12 cellular contexts compared by ENCODE assay signal in the genomic region with DNA sequence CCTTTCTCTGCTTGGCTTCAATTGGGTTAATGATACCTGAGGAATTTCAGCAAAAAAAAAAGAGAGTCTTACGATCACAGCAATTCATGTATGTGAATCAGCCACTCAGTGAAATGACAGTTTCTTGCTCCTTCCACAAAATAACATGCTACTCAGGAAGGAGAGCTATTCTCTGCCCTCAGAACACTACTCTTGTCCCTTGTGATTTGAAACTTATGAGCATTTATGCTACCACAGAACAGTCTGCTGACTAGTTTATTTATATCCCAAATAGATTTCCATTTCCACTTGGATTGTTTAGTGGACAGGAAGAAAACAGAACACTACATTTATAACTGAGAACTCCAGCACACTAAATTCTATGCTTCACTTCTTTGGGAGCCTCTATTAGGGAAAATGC. TPM values are rescaled to one million over a fixed set of nuclear protein-coding genes. Genes with fewer than 3 reads are reported as not detected.
DNase-seq lines count a peak whose midpoint lies in the region; ATAC-seq and TF ChIP-seq lines count a peak whose summit lies in the region.
"Had no signal": no experiment of that assay in that cellular context is flagged by ENCODE, and none has a peak within 500 bp of the region (broad histone marks: within the 10 kb centered on the region; RNA-seq: fewer than 3 reads in every experiment).

No MANE protein-coding gene starts in this region.

- H3K27ac Mint-ChIP-seq in activated CD4-positive, alpha-beta memory T cell treated with anti-CD3 and anti-CD28 coated beads for 36 hours = peak overlapping the region; percentile 87
- H3K27ac Mint-ChIP-seq in glutamatergic neuron (ENCODE audit: unreplicated experiment) (peak overlapping the region; percentile 46), HFFc6 (no peak overlapping the region)

- H3K4me3 Mint-ChIP-seq in activated CD4-positive, alpha-beta memory T cell treated with anti-CD3 and anti-CD28 coated beads for 36 hours = no peak overlapping the region
- H3K4me3 Mint-ChIP-seq in glutamatergic neuron (ENCODE audit: unreplicated experiment) (no peak overlapping the region), HFFc6 (no peak overlapping the region)

- CTCF ChIA-PET in activated CD4-positive, alpha-beta memory T cell treated with anti-CD3 and anti-CD28 coated beads for 36 hours (lab: Charles Lee) = interaction anchor here (0.7 to 6.3 kb wide), 15 partner anchors 9 to 167 kb away, joined by 3 to 46 read pairs (median 5); a partner anchor contains a TSS

- POLR2A ChIA-PET in activated CD4-positive, alpha-beta memory T cell treated with anti-CD3 and anti-CD28 coated beads for 36 hours (lab: Charles Lee) = interaction anchor here (0.8 to 1.2 kb wide), 3 partner anchors 20 to 169 kb away, joined by 3 to 5 read pairs (median 3); a partner anchor contains a TSS

- DNase-seq in Right ventricle myocardium superior (no peak), cardiac septum (ENCODE audit: low spot score) (no peak), glutamatergic neuron (no peak), CD1c-positive myeloid dendritic cell (ENCODE audit: extremely low spot score) (no peak), HFFc6 (no peak), left colon (no peak)
- no peak for DNase-seq in activated CD4-positive, alpha-beta memory T cell treated with anti-CD3 and anti-CD28 coated beads for 36 hours
- DNase-seq: DMS79 treated with DMSO at 0.1 percent for 48 hours, NCI-H1417, NCI-H446, T1000 had no signal

- no peaks in the 10 kb centered on the region for H3K9me3 Mint-ChIP-seq in activated CD4-positive, alpha-beta memory T cell treated with anti-CD3 and anti-CD28 coated beads for 36 hours
- H3K9me3 Mint-ChIP-seq in glutamatergic neuron (ENCODE audit: unreplicated experiment) (no peaks in the 10 kb centered on the region), HFFc6 (no peaks in the 10 kb centered on the region)

- ATAC-seq in Right ventricle myocardium superior (ENCODE audit: poor library complexity) (peak; percentile 76), left colon (no peak)

- H3K27ac ChIP-seq in temporal lobe (ENCODE audit: low read depth, low read length) = peak overlapping the region; percentile 58

- peaks cover 55% of the 10 kb centered on the region for H3K36me3 Mint-ChIP-seq in activated CD4-positive, alpha-beta memory T cell treated with anti-CD3 and anti-CD28 coated beads for 36 hours
- no peaks in the 10 kb centered on the region for H3K36me3 Mint-ChIP-seq in glutamatergic neuron (ENCODE audit: unreplicated experiment)
- peaks cover 46% of the 10 kb centered on the region for H3K36me3 Mint-ChIP-seq in HFFc6 (ENCODE audit: low read depth)

- H3K27me3 Mint-ChIP-seq in activated CD4-positive, alpha-beta memory T cell treated with anti-CD3 and anti-CD28 coated beads for 36 hours = no peaks in the 10 kb centered on the region
- H3K27me3 Mint-ChIP-seq in glutamatergic neuron (ENCODE audit: unreplicated experiment) (peaks cover 6% of the 10 kb centered on the region), HFFc6 (ENCODE audit: insufficient read depth) (no peaks in the 10 kb centered on the region; the same call in 1 of the 2 replicates)

- intact Hi-C loops in Right ventricle myocardium superior (cut with DNase I) = no loop called here
- intact Hi-C loops in cardiac septum (cut with DNase I) = loop anchor here (2.0 kb wide), 1 partner anchor 87 kb away; a partner anchor contains a TSS
- intact Hi-C loops in activated CD4-positive, alpha-beta memory T cell treated with anti-CD3 and anti-CD28 coated beads for 36 hours (cut with micrococcal nuclease) = loop anchor here (5.0 kb wide), 2 partner anchors 89 to 169 kb away; a partner anchor contains a TSS
- intact Hi-C loops in left colon (cut with DNase I, micrococcal nuclease) = no loop called here

- TF ChIP-seq CTCF in glutamatergic neuron (IDR thresholded peaks at IDR 0.05; ENCODE audit: partially characterized antibody, unreplicated experiment) (no peak), HFFc6 (IDR thresholded peaks at IDR 0.05) (no peak)

- H3K4me1 Mint-ChIP-seq in activated CD4-positive, alpha-beta memory T cell treated with anti-CD3 and anti-CD28 coated beads for 36 hours (ENCODE audit: low read depth) = peaks cover 20% of the 10 kb centered on the region
- H3K4me1 Mint-ChIP-seq in glutamatergic neuron (ENCODE audit: low read depth, unreplicated experiment) (peaks cover 7% of the 10 kb centered on the region), HFFc6 (ENCODE audit: low read depth) (peaks cover 22% of the 10 kb centered on the region)

RNA-seq across cellular contexts. Expression of a gene that starts 8.5 kb away (rescaled TPM):
- 23.9 TPM for total RNA-seq in Right ventricle myocardium superior
- total RNA-seq in cardiac septum = 18.0 TPM
- 10 to 100 TPM; 41.1 to 43.0 TPM for total RNA-seq in activated CD4-positive, alpha-beta memory T cell treated with anti-CD3 and anti-CD28 coated beads for 36 hours
- total RNA-seq in glutamatergic neuron (ENCODE audit: unreplicated experiment) = 39.9 TPM
- total RNA-seq in temporal lobe = 32.0 TPM
- total RNA-seq in HFFc6 (2021; fragmentation: NEBNext Ultra II Directional; extraction: Animal tissue kit (Norgen Biotek cat#: 25700)) = 10 to 100 TPM; 31.4 to 35.8 (median 33.9) TPM
- 10 to 100 TPM; 27.9 to 30.7 TPM for total RNA-seq in left colon

RNA-seq across cellular contexts. Expression of a gene that starts 20.1 kb away (rescaled TPM):
- total RNA-seq in Right ventricle myocardium superior (23.2 TPM), cardiac septum (14.5 TPM), glutamatergic neuron (ENCODE audit: unreplicated experiment) (20.1 TPM), temporal lobe (12.0 TPM), left colon (10 to 100 TPM; 12.5 to 12.8 TPM)
- total RNA-seq in activated CD4-positive, alpha-beta memory T cell treated with anti-CD3 and anti-CD28 coated beads for 36 hours = 10 to 100 TPM; 20.6 to 22.0 TPM
- 10 to 100 TPM; 15.0 to 21.2 (median 19.1) TPM for total RNA-seq in HFFc6 (2021; fragmentation: NEBNext Ultra II Directional; extraction: Animal tissue kit (Norgen Biotek cat#: 25700))

RNA-seq across cellular contexts. Expression of a gene that starts 20.2 kb away (rescaled TPM):
- total RNA-seq in Right ventricle myocardium superior (8.3 TPM), cardiac septum (11.9 TPM), glutamatergic neuron (ENCODE audit: unreplicated experiment) (55.1 TPM), temporal lobe (25.1 TPM), left colon (10 to 100 TPM; 21.9 to 26.9 TPM)
- total RNA-seq in activated CD4-positive, alpha-beta memory T cell treated with anti-CD3 and anti-CD28 coated beads for 36 hours = 10 to 100 TPM; 41.7 to 44.3 TPM
- 10 to 100 TPM; 18.0 to 22.6 (median 20.6) TPM for total RNA-seq in HFFc6 (2021; fragmentation: NEBNext Ultra II Directional; extraction: Animal tissue kit (Norgen Biotek cat#: 25700))

Comparison
In these comparisons a context has a peak if more than half of its experiments do, and no peak if none do; other contexts are left out.
1. intact Hi-C loops: an anchor here in cardiac septum (2.0 kb wide) and activated CD4-positive, alpha-beta memory T cell treated with anti-CD3 and anti-CD28 coated beads for 36 hours (5.0 kb wide); none called in Right ventricle myocardium superior and left colon.